8 cellular contexts compared by ENCODE assay signal in genomic region chr16:10940501-10941079, GRCh38. TPM values are rescaled to one million over a fixed set of nuclear protein-coding genes. Genes with fewer than 3 reads are reported as not detected.
A peak's percentile ranks its signal among the peaks of the same experiment; 100 is the strongest.
DNase-seq lines count a peak whose midpoint lies in the region; ATAC-seq and TF ChIP-seq lines count a peak whose summit lies in the region.

No MANE protein-coding gene starts in this region.

- peak overlapping the region; percentile 60 to 97 for H3K4me3 ChIP-seq in ascending aorta
- peak overlapping the region; percentile 98 for H3K4me3 ChIP-seq in thoracic aorta

- H3K36me3 ChIP-seq in ascending aorta (no peaks in the 10 kb centered on the region), thoracic aorta (no peaks in the 10 kb centered on the region)

- H3K4me1 ChIP-seq in ascending aorta (peaks cover 20 to 65% of the 10 kb centered on the region in 2 donors), thoracic aorta (ENCODE audit: control insufficient read depth in 1 of 2, low read depth in 2 of 2) (peaks cover 62 to 74% of the 10 kb centered on the region in 2 donors)

- ATAC-seq in left lobe of liver (peak; percentile 8), thoracic aorta (ENCODE audit: insufficient number of reproducible peaks, low FRiP score, low read depth) (no peak), GM18868 (IDR thresholded peaks at IDR 0.05; ENCODE audit: unreplicated experiment) (no peak)

- no peak for DNase-seq in activated T-cell treated with anti-CD3 and anti-CD28 coated beads, Interleukin-2, amount 50 U/mL, for 24 hours
- DNase-seq in activated T-cell treated with anti-CD3 and anti-CD28 coated beads for 4 hours (no peak), ascending aorta (ENCODE audit: low spot score in 2 of 2) (no peak), left lobe of liver (ENCODE audit: low spot score) (peak; percentile 69), thoracic aorta (ENCODE audit: low spot score) (no peak), NCI-H345 treated with DMSO at 0.1 percent for 48 hours (lab: John Stamatoyannopoulos, UW; ENCODE audit: unreplicated experiment) (no peak), T-helper 9 cell (no peak)

- no peaks in the 10 kb centered on the region for H3K27me3 ChIP-seq in ascending aorta
- no peaks in the 10 kb centered on the region for H3K27me3 ChIP-seq in thoracic aorta (replicated peaks; ENCODE audit: insufficient read depth)

- intact Hi-C loops in ascending aorta (cut with DNase I) = loop anchor here (10.0 kb wide), 2 partner anchors 804 to 1846 kb away; partner anchors contain the start of genes HAPSTR1 and TXNDC11

- H3K9me3 ChIP-seq in ascending aorta (no peaks in the 10 kb centered on the region), thoracic aorta (no peaks in the 10 kb centered on the region)

- H3K4me1 Mint-ChIP-seq in activated T-cell treated with anti-CD3 and anti-CD28 coated beads, Interleukin-2, amount 50 U/mL, for 24 hours (ENCODE audit: low read depth) = peaks cover 80% of the 10 kb centered on the region

- H3K27ac ChIP-seq in ascending aorta = peak overlapping the region; percentile 83 to 95
- H3K27ac ChIP-seq in thoracic aorta = peak overlapping the region; percentile 81 to 90

- no peaks in the 10 kb centered on the region for H3K9me3 Mint-ChIP-seq in activated T-cell treated with anti-CD3 and anti-CD28 coated beads, Interleukin-2, amount 50 U/mL, for 24 hours

- H3K4me3 Mint-ChIP-seq in activated T-cell treated with anti-CD3 and anti-CD28 coated beads, Interleukin-2, amount 50 U/mL, for 24 hours = peak overlapping the region; percentile 94

- TF ChIP-seq CTCF in ascending aorta (IDR thresholded peaks at IDR 0.05) = no peak
- no peak for TF ChIP-seq CTCF in thoracic aorta (IDR thresholded peaks at IDR 0.05)

- peaks cover 71% of the 10 kb centered on the region for H3K36me3 Mint-ChIP-seq in activated T-cell treated with anti-CD3 and anti-CD28 coated beads, Interleukin-2, amount 50 U/mL, for 24 hours (ENCODE audit: low read depth)

- H3K27ac Mint-ChIP-seq in activated T-cell treated with anti-CD3 and anti-CD28 coated beads, Interleukin-2, amount 50 U/mL, for 24 hours = peak overlapping the region; percentile 93

- H3K27me3 Mint-ChIP-seq in activated T-cell treated with anti-CD3 and anti-CD28 coated beads, Interleukin-2, amount 50 U/mL, for 24 hours = no peaks in the 10 kb centered on the region

RNA-seq across cellular contexts. Expression of gene DEXI, which starts 1.7 kb away (rescaled TPM):
- total RNA-seq in ascending aorta (94.2 TPM), left lobe of liver (66.8 TPM), thoracic aorta (100 to 1,000 TPM; 120 to 157 TPM)

RNA-seq across cellular contexts. Expression of gene CLEC16A, which starts 3.8 kb away (rescaled TPM):
- 16.2 TPM for total RNA-seq in ascending aorta
- 21.6 TPM for total RNA-seq in left lobe of liver
- total RNA-seq in thoracic aorta = 10 to 100 TPM; 46.6 to 47.6 TPM
